8 cellular contexts compared by ENCODE assay signal in genomic region chr17:44308865-44309264, GRCh38. TPM values are rescaled to one million over a fixed set of nuclear protein-coding genes. Genes with fewer than 3 reads are reported as not detected.
DNase-seq lines count a peak whose midpoint lies in the region; ATAC-seq and TF ChIP-seq lines count a peak whose summit lies in the region.

No MANE protein-coding gene starts in this region.

- H3K27me3 ChIP-seq in BJ (ENCODE audit: control insufficient read depth, insufficient read depth, low read length), result peaks cover 9% of the 10 kb centered on the region
- H3K27me3 ChIP-seq in naive thymus-derived CD4-positive, alpha-beta T cell (ENCODE audit: control insufficient read depth in 2 of 2, insufficient read depth in 2 of 2, low read length in 2 of 2), result peaks cover 0 to under 1% of the 10 kb centered on the region in 2 donors

- ATAC-seq in central memory CD8-positive, alpha-beta T cell (replicated peaks; ENCODE audit: extremely low read depth, poor library complexity, severe bottlenecking), result no peak
- ATAC-seq in naive thymus-derived CD4-positive, alpha-beta T cell, result no peak

- H3K27me3 Mint-ChIP-seq in central memory CD8-positive, alpha-beta T cell, result peaks cover 48% of the 10 kb centered on the region
- H3K27me3 Mint-ChIP-seq in naive thymus-derived CD4-positive, alpha-beta T cell, result peaks cover 29 to 58% (median 33%) of the 10 kb centered on the region in 5 donors

- H3K36me3 ChIP-seq in BJ (ENCODE audit: control insufficient read depth, insufficient read depth, low read length), result no peaks in the 10 kb centered on the region
- H3K36me3 ChIP-seq in naive thymus-derived CD4-positive, alpha-beta T cell (ENCODE audit: control insufficient read depth in 2 of 3, insufficient read depth in 3 of 3, low read length in 3 of 3), result no peaks in the 10 kb centered on the region

- no peak overlapping the region for H3K27ac ChIP-seq in naive thymus-derived CD4-positive, alpha-beta T cell (ENCODE audit: low read depth, low read length)

- H3K4me3 ChIP-seq in BJ (ENCODE audit: low read depth, low read length) (peak overlapping the region; percentile 48), HFF-Myc (replicated peaks; ENCODE audit: low read depth, low read length) (0 out of 2 replicates have a peak overlapping the region, but pooled peaks have one; percentile 19)
- H3K4me3 ChIP-seq in naive thymus-derived CD4-positive, alpha-beta T cell (ENCODE audit: low read length), result no peak overlapping the region

- POLR2A ChIA-PET in BJ (lab: Charles Lee) (no interaction called here), GM10248 (lab: Yijun Ruan, JAX) (no interaction called here)
- POLR2A ChIA-PET in naive thymus-derived CD4-positive, alpha-beta T cell (lab: Charles Lee), result interaction anchor here (0.5 to 3.4 kb wide), 6 partner anchors 8 to 162 kb away, joined by 3 to 23 read pairs (median 6); partner anchors contain the start of genes TMUB2 and UBTF

- peaks cover 0 to 5% of the 10 kb centered on the region in 2 donors for H3K4me1 ChIP-seq in naive thymus-derived CD4-positive, alpha-beta T cell (ENCODE audit: control insufficient read depth in 2 of 2, insufficient read depth in 2 of 2, low read length in 2 of 2)

- peaks cover 2% of the 10 kb centered on the region for H3K36me3 Mint-ChIP-seq in central memory CD8-positive, alpha-beta T cell (ENCODE audit: insufficient read depth)
- H3K36me3 Mint-ChIP-seq in naive thymus-derived CD4-positive, alpha-beta T cell, result peaks cover 0 to 5% (median 0%) of the 10 kb centered on the region in 5 donors

- peaks cover 17% of the 10 kb centered on the region for H3K4me1 Mint-ChIP-seq in central memory CD8-positive, alpha-beta T cell
- peaks cover 14 to 27% (median 16%) of the 10 kb centered on the region in 7 donors for H3K4me1 Mint-ChIP-seq in naive thymus-derived CD4-positive, alpha-beta T cell

- H3K9me3 ChIP-seq in naive thymus-derived CD4-positive, alpha-beta T cell (ENCODE audit: control insufficient read depth in 2 of 3, low read length in 3 of 3), result no peaks in the 10 kb centered on the region

- H3K27ac Mint-ChIP-seq in central memory CD8-positive, alpha-beta T cell (ENCODE audit: low read depth), result no peak overlapping the region
- H3K27ac Mint-ChIP-seq in naive thymus-derived CD4-positive, alpha-beta T cell, result peak overlapping the region in 1 of 9 donors; percentile 71

- H3K4me3 Mint-ChIP-seq in central memory CD8-positive, alpha-beta T cell, result peak overlapping the region; percentile 60
- H3K4me3 Mint-ChIP-seq in naive thymus-derived CD4-positive, alpha-beta T cell, result peak overlapping the region; percentile 10 to 84 (median 52)

- intact Hi-C loops in naive thymus-derived CD4-positive, alpha-beta T cell (cut with micrococcal nuclease), result loop anchor here (1.0 to 2.0 kb wide), 4 partner anchors 15 to 88 kb away; partner anchors contain the start of gene SLC25A39 (in 1 of the 2)

- CTCF ChIA-PET in BJ (lab: Yijun Ruan, JAX), result interaction anchor here (0.8 to 1.2 kb wide), 3 partner anchors 9 to 87 kb away, joined by 3 to 7 read pairs (median 3); no protein-coding TSS in a partner anchor
- CTCF ChIA-PET in naive thymus-derived CD4-positive, alpha-beta T cell (lab: Charles Lee), result no interaction called here
- CTCF ChIA-PET in GM10248 (lab: Yijun Ruan, JAX), result interaction anchor here (1.0 kb wide), 1 partner anchor 11 kb away, joined by 3 read pairs; no protein-coding TSS in a partner anchor

- H3K9me3 Mint-ChIP-seq in central memory CD8-positive, alpha-beta T cell, result no peaks in the 10 kb centered on the region
- H3K9me3 Mint-ChIP-seq in naive thymus-derived CD4-positive, alpha-beta T cell, result peaks cover 0 to 2% (median 0%) of the 10 kb centered on the region in 11 donors

- DNase-seq in BJ (ENCODE audit: low read depth) (no peak), HFF-Myc (ENCODE audit: extremely low read depth, low read depth) (no peak), NK-92 (lab: John Stamatoyannopoulos, UW; ENCODE audit: unreplicated experiment) (no peak), GM13977 (ENCODE audit: low spot score) (no peak), GDM1 (lab: John Stamatoyannopoulos, UW) (no peak), GM10248 (ENCODE audit: extremely low spot score) (no peak)
- DNase-seq in central memory CD8-positive, alpha-beta T cell (ENCODE audit: low spot score in 2 of 2), result no peak
- no peak for DNase-seq in naive thymus-derived CD4-positive, alpha-beta T cell

- in situ Hi-C loops in GM13977 (cut with MboI; ENCODE audit: low pct_unique_long_range_greater_than_20kb, low sequenced_read_pairs, unreplicated experiment), result no loop called here

- no peak for TF ChIP-seq CTCF in BJ (IDR thresholded peaks at IDR 0.05; ENCODE audit: insufficient read depth, low read depth, low read length)
- no peak for TF ChIP-seq CTCF in HFF-Myc (IDR thresholded peaks at IDR 0.05; ENCODE audit: low read depth, low read length, missing control alignments)
- no peak for TF ChIP-seq CTCF in GM13977 (IDR thresholded peaks at IDR 0.05; ENCODE audit: extremely low read depth, insufficient read depth, missing control alignments)
- TF ChIP-seq CTCF in GM10248 (IDR thresholded peaks at IDR 0.05; ENCODE audit: control extremely low read depth, extremely low read depth, low read depth, missing control alignments), result no peak

RNA-seq across cellular contexts. Expression of gene RUNDC3A, which starts 0.5 kb away (rescaled TPM):
- polyA plus RNA-seq in BJ (2011; rRNA removed), result 0.31 and 0.58 TPM in 2 replicates
- 0.14 TPM in 1 of 2 replicates, not detected in the other for polyA minus RNA-seq in BJ (2011; rRNA and poly(A)+ RNA removed)
- total RNA-seq in naive thymus-derived CD4-positive, alpha-beta T cell, result under 1 TPM in 2 of 5 experiments, not detected in 3; 0.08 to 0.22 TPM
- polyA plus RNA-seq in naive thymus-derived CD4-positive, alpha-beta T cell, result not detected

RNA-seq across cellular contexts. Expression of gene SLC25A39, which starts 15.8 kb away (rescaled TPM):
- polyA plus RNA-seq in BJ (2011; rRNA removed), result 51.9 and 84.5 TPM in 2 replicates
- 30.3 and 35.1 TPM in 2 replicates for polyA minus RNA-seq in BJ (2011; rRNA and poly(A)+ RNA removed)
- total RNA-seq in naive thymus-derived CD4-positive, alpha-beta T cell, result 100 to 1,000 TPM in 3 of 5 experiments, 10 to 100 TPM in 2; 75.4 to 107 (median 101) TPM
- 100 to 1,000 TPM; 122 to 155 TPM for polyA plus RNA-seq in naive thymus-derived CD4-positive, alpha-beta T cell

RNA-seq across cellular contexts. Expression of gene GRN, which starts 36.2 kb away (rescaled TPM):
- 213 and 581 TPM in 2 replicates for polyA plus RNA-seq in BJ (2011; rRNA removed)
- 76.5 and 77.8 TPM in 2 replicates for polyA minus RNA-seq in BJ (2011; rRNA and poly(A)+ RNA removed)
- 100 to 1,000 TPM in 1 of 5 experiments, 10 to 100 TPM in 4; 49.5 to 374 (median 52.2) TPM for total RNA-seq in naive thymus-derived CD4-positive, alpha-beta T cell
- 10 to 100 TPM; 52.2 to 58.7 TPM for polyA plus RNA-seq in naive thymus-derived CD4-positive, alpha-beta T cell

RNA-seq across cellular contexts. Expression of gene SLC4A1, which starts 40.9 kb away (rescaled TPM):
- polyA plus RNA-seq in BJ (2011; rRNA removed), result not detected in 2 replicates
- polyA minus RNA-seq in BJ (2011; rRNA and poly(A)+ RNA removed), result not detected in 2 replicates
- under 1 TPM in 1 of 5 experiments, not detected in 4; 0.15 TPM for total RNA-seq in naive thymus-derived CD4-positive, alpha-beta T cell
- polyA plus RNA-seq in naive thymus-derived CD4-positive, alpha-beta T cell, result not detected

RNA-seq across cellular contexts. Expression of gene FAM171A2, which starts 54.8 kb away (rescaled TPM):
- 1.3 and 2.3 TPM in 2 replicates for polyA plus RNA-seq in BJ (2011; rRNA removed)
- 1.0 and 2.6 TPM in 2 replicates for polyA minus RNA-seq in BJ (2011; rRNA and poly(A)+ RNA removed)
- total RNA-seq in naive thymus-derived CD4-positive, alpha-beta T cell, result under 1 TPM; 0.24 to 0.78 (median 0.39) TPM
- under 1 TPM; 0.11 to 0.16 TPM for polyA plus RNA-seq in naive thymus-derived CD4-positive, alpha-beta T cell
